8 cellular contexts compared by ENCODE assay signal in genomic region chr1:84853743-84854721, GRCh38. TPM values are rescaled to one million over a fixed set of nuclear protein-coding genes. Genes with fewer than 3 reads are reported as not detected.
A peak's percentile ranks its signal among the peaks of the same experiment; 100 is the strongest.
DNase-seq lines count a peak whose midpoint lies in the region; ATAC-seq and TF ChIP-seq lines count a peak whose summit lies in the region.

No MANE protein-coding gene starts in this region.

- H3K9ac ChIP-seq in endodermal cell (ENCODE audit: extremely low read depth, low read length, poor library complexity, severe bottlenecking) (no peak overlapping the region), Karpas-422 (ENCODE audit: low read length) (no peak overlapping the region)

- no peaks in the 10 kb centered on the region for H3K9me3 Mint-ChIP-seq in CD4-positive, alpha-beta T cell
- H3K9me3 Mint-ChIP-seq in endodermal cell = no peaks in the 10 kb centered on the region

- no peaks in the 10 kb centered on the region for H3K9me2 ChIP-seq in Karpas-422 (replicated peaks; ENCODE audit: insufficient read depth, low read length)

- POLR2A ChIA-PET in CD4-positive, alpha-beta T cell (lab: Charles Lee) = no interaction called here

- no peaks in the 10 kb centered on the region for H3K27me3 ChIP-seq in CD4-positive, alpha-beta T cell (ENCODE audit: control insufficient read depth, insufficient read depth, low read length)
- H3K27me3 ChIP-seq in endodermal cell (ENCODE audit: control insufficient read depth, insufficient read depth, low read length, poor library complexity, severe bottlenecking) = no peaks in the 10 kb centered on the region
- H3K27me3 ChIP-seq in Karpas-422 (ENCODE audit: low read length) = no peaks in the 10 kb centered on the region

- H3K4me1 ChIP-seq in endodermal cell (ENCODE audit: control insufficient read depth, insufficient read depth, low read length) (no peaks in the 10 kb centered on the region), Karpas-422 (ENCODE audit: low read length) (no peaks in the 10 kb centered on the region)

- H3K79me2 ChIP-seq in Karpas-422 (ENCODE audit: low read length) = no peaks in the 10 kb centered on the region

- no peaks in the 10 kb centered on the region for H3K36me3 ChIP-seq in endodermal cell (ENCODE audit: control insufficient read depth, insufficient read depth, low read length)
- H3K36me3 ChIP-seq in Karpas-422 (ENCODE audit: insufficient read depth, low read length) = no peaks in the 10 kb centered on the region

- 85 to 100% methylated on average over 1 to 2 of the region's 2 CpGs for WGBS in endodermal cell (ENCODE audit: insufficient coverage in 1 of 2, insufficient read length in 1 of 2), 2 experiments

- CTCF ChIA-PET in CD4-positive, alpha-beta T cell (lab: Charles Lee) = no interaction called here

- H3K27me3 Mint-ChIP-seq in CD4-positive, alpha-beta T cell = no peaks in the 10 kb centered on the region
- no peaks in the 10 kb centered on the region for H3K27me3 Mint-ChIP-seq in endodermal cell (ENCODE audit: insufficient read depth)

- peaks cover 41% of the 10 kb centered on the region for H3K4me1 Mint-ChIP-seq in CD4-positive, alpha-beta T cell (ENCODE audit: low read depth)
- H3K4me1 Mint-ChIP-seq in endodermal cell = no peaks in the 10 kb centered on the region

- no peak overlapping the region for H3K27ac ChIP-seq in CD4-positive, alpha-beta T cell (ENCODE audit: low read depth, low read length)
- no peak overlapping the region for H3K27ac ChIP-seq in endodermal cell (ENCODE audit: low read depth, low read length)
- no peak overlapping the region for H3K27ac ChIP-seq in Karpas-422 (ENCODE audit: low read length)

- no peak overlapping the region for H3K4me2 ChIP-seq in Karpas-422 (ENCODE audit: low read depth, low read length, poor library complexity, severe bottlenecking)

- no peak overlapping the region for H2AFZ ChIP-seq in Karpas-422 (ENCODE audit: low read length)

- H3K4me3 ChIP-seq in endodermal cell (ENCODE audit: low read length) (no peak overlapping the region), Karpas-422 (ENCODE audit: low read length) (no peak overlapping the region)

- peak in 4 of 10 experiments; percentile 17 to 37 (median 24) for DNase-seq in CD4-positive, alpha-beta T cell
- DNase-seq in GM19240 (ENCODE audit: insufficient read length, low spot score) = peak; percentile 35
- DNase-seq in SKM-1 treated with dmso at 0.1 percent for 144 hours (lab: John Stamatoyannopoulos, UW; ENCODE audit: unreplicated experiment) = peak; percentile 74
- DNase-seq in endodermal cell = no peak
- DNase-seq in stimulated activated CD4-positive, alpha-beta T cell treated with anti-CD3 and anti-CD28 coated beads, Interleukin-4, amount 100 ng/mL, for 24 hours = peak; percentile 52
- DNase-seq in Karpas-422 = no peak
- DNase-seq in NCI-H1436 treated with DMSO at 0.1 percent for 48 hours (lab: John Stamatoyannopoulos, UW) = no peak

- H4K20me1 ChIP-seq in Karpas-422 (ENCODE audit: insufficient read depth, low read depth, low read length) = no peaks in the 10 kb centered on the region

- ATAC-seq in CD4-positive, alpha-beta T cell (ENCODE audit: poor library complexity) = peak; percentile 98
- ATAC-seq in HG03159 (IDR thresholded peaks at IDR 0.05; ENCODE audit: unreplicated experiment) = peak; percentile 99

- no peak overlapping the region for H3K4me3 Mint-ChIP-seq in CD4-positive, alpha-beta T cell
- no peak overlapping the region for H3K4me3 Mint-ChIP-seq in endodermal cell

- H3K27ac Mint-ChIP-seq in CD4-positive, alpha-beta T cell = peak overlapping the region; percentile 66
- peak overlapping the region; percentile 12 for H3K27ac Mint-ChIP-seq in endodermal cell

- TF ChIP-seq CTCF in CD4-positive, alpha-beta T cell (IDR thresholded peaks at IDR 0.05) = no peak
- no peak for TF ChIP-seq CTCF in endodermal cell (conservative IDR thresholded peaks at IDR 0.05)

- no peaks in the 10 kb centered on the region for H3K9me3 ChIP-seq in CD4-positive, alpha-beta T cell (ENCODE audit: control insufficient read depth, low read length)
- H3K9me3 ChIP-seq in endodermal cell (ENCODE audit: control insufficient read depth, low read length) = no peaks in the 10 kb centered on the region
- no peaks in the 10 kb centered on the region for H3K9me3 ChIP-seq in Karpas-422 (ENCODE audit: low read length)

- H3K36me3 Mint-ChIP-seq in CD4-positive, alpha-beta T cell (ENCODE audit: low read depth) = no peaks in the 10 kb centered on the region
- no peaks in the 10 kb centered on the region for H3K36me3 Mint-ChIP-seq in endodermal cell (ENCODE audit: low read depth)

- intact Hi-C loops in CD4-positive, alpha-beta T cell (cut with DNase I, micrococcal nuclease) = no loop called here

RNA-seq across cellular contexts. Expression of gene LPAR3, which starts 39.0 kb away (rescaled TPM):
- under 1 TPM; 0.25 to 0.87 TPM for total RNA-seq in CD4-positive, alpha-beta T cell
- total RNA-seq in endodermal cell = 1 to 10 TPM in 1 of 2 donors, under 1 TPM in 1; 0.89 to 3.7 TPM
- polyA plus RNA-seq in endodermal cell (2013, experiment 1 of 2) = 2.0 TPM
- 1.7 TPM for polyA plus RNA-seq in endodermal cell (2013, experiment 2 of 2)
- not detected in 2 replicates for total RNA-seq in Karpas-422 (2014; rRNA removed; shearing (Covaris generic); ENCODE audit: low replicate concordance)

Comparison
In these comparisons a context has a peak if more than half of its experiments do, and no peak if none do; other contexts are left out.
1. DNase-seq: peak in GM19240 (single experiment), SKM-1 treated with dmso at 0.1 percent for 144 hours (single experiment) and stimulated activated CD4-positive, alpha-beta T cell treated with anti-CD3 and anti-CD28 coated beads, Interleukin-4, amount 100 ng/mL, for 24 hours (single experiment); none in endodermal cell (single experiment), Karpas-422 (single experiment) and NCI-H1436 treated with DMSO at 0.1 percent for 48 hours (single experiment).